In genomic region chr7:80392229-80393169, GRCh38 we compare ENCODE assay signal across 8 cellular contexts.
DNase-seq lines count a peak whose midpoint lies in the region; ATAC-seq and TF ChIP-seq lines count a peak whose summit lies in the region.

No MANE protein-coding gene starts in this region.

- H3K9me3 ChIP-seq in liver (ENCODE audit: control insufficient read depth in 4 of 4, low read length in 3 of 4), result no peaks in the 10 kb centered on the region

- no peaks in the 10 kb centered on the region for H3K27me3 ChIP-seq in liver (ENCODE audit: control insufficient read depth in 4 of 4, insufficient read depth in 4 of 4, low read length in 3 of 4)

- H3K4me3 ChIP-seq in liver (ENCODE audit: low read depth in 1 of 3, low read length in 3 of 3), result no peak overlapping the region

- 39% methylated on average over 4 of the region's 4 CpGs for WGBS in liver

- ATAC-seq in GM18517 (IDR thresholded peaks at IDR 0.05; ENCODE audit: unreplicated experiment) (no peak), GM21423 (IDR thresholded peaks at IDR 0.05; ENCODE audit: unreplicated experiment) (no peak), HG03025 (IDR thresholded peaks at IDR 0.05; ENCODE audit: low FRiP score, unreplicated experiment) (no peak)

- H3K9ac ChIP-seq in liver (ENCODE audit: low read depth in 1 of 2, low read length in 2 of 2), result no peak overlapping the region

- DNase-seq in COLO829 (ENCODE audit: low spot score), result peak; percentile 23
- peak; percentile 67 for DNase-seq in LHCN-M2 (ENCODE audit: low read depth)
- DNase-seq in amniotic epithelial cell (ENCODE audit: low read depth), result peak; percentile 58
- DNase-seq in COLO668 (lab: John Stamatoyannopoulos, UW; ENCODE audit: unreplicated experiment), result no peak

- peak overlapping the region; percentile 40 to 56 for H3K27ac ChIP-seq in liver (ENCODE audit: low read depth in 1 of 2, low read length in 2 of 2)

- peak; percentile 56 for TF ChIP-seq CTCF in liver (IDR thresholded peaks at IDR 0.05; ENCODE audit: low read depth, low read length, missing input control)

- peaks cover 0 to 19% (median 11%) of the 10 kb centered on the region in 4 donors for H3K4me1 ChIP-seq in liver (ENCODE audit: control insufficient read depth in 4 of 4, insufficient read depth in 4 of 4, low read length in 3 of 4)

- no peaks in the 10 kb centered on the region for H3K36me3 ChIP-seq in liver (ENCODE audit: control insufficient read depth in 4 of 4, insufficient read depth in 3 of 4, low read depth in 1 of 4, low read length in 3 of 4)

- TF ChIP-seq RAD21 in liver (IDR thresholded peaks at IDR 0.05), result peak; percentile 81 to 83

TF ChIP-seq in liver, 16 proteins besides CTCF, POLR2A, EP300 and RAD21:
- TF ChIP-seq RXRA (IDR thresholded peaks at IDR 0.05) (peak; percentile 61 to 82), SP1 (IDR thresholded peaks at IDR 0.05) (peak; percentile 55), YY1 (IDR thresholded peaks at IDR 0.05) (peak; percentile 12), TAF1 (conservative IDR thresholded peaks at IDR 0.05) (no peak), JUND (IDR thresholded peaks at IDR 0.05) (no peak), GABPA (IDR thresholded peaks at IDR 0.05 in 1 of 2, conservative IDR thresholded peaks at IDR 0.05 in 1 of 2) (no peak), NR2F2 (IDR thresholded peaks at IDR 0.05) (no peak), FOXA1 (IDR thresholded peaks at IDR 0.05) (no peak), EGR1 (IDR thresholded peaks at IDR 0.05; ENCODE audit: low read depth in 2 of 2) (no peak), ZBTB33 (IDR thresholded peaks at IDR 0.05) (no peak), FOXA2 (IDR thresholded peaks at IDR 0.05) (no peak), HNF4A (conservative IDR thresholded peaks at IDR 0.05) (peak; percentile 58 to 71), HNF4G (IDR thresholded peaks at IDR 0.05) (no peak)
- TF ChIP-seq, protein P1, sequence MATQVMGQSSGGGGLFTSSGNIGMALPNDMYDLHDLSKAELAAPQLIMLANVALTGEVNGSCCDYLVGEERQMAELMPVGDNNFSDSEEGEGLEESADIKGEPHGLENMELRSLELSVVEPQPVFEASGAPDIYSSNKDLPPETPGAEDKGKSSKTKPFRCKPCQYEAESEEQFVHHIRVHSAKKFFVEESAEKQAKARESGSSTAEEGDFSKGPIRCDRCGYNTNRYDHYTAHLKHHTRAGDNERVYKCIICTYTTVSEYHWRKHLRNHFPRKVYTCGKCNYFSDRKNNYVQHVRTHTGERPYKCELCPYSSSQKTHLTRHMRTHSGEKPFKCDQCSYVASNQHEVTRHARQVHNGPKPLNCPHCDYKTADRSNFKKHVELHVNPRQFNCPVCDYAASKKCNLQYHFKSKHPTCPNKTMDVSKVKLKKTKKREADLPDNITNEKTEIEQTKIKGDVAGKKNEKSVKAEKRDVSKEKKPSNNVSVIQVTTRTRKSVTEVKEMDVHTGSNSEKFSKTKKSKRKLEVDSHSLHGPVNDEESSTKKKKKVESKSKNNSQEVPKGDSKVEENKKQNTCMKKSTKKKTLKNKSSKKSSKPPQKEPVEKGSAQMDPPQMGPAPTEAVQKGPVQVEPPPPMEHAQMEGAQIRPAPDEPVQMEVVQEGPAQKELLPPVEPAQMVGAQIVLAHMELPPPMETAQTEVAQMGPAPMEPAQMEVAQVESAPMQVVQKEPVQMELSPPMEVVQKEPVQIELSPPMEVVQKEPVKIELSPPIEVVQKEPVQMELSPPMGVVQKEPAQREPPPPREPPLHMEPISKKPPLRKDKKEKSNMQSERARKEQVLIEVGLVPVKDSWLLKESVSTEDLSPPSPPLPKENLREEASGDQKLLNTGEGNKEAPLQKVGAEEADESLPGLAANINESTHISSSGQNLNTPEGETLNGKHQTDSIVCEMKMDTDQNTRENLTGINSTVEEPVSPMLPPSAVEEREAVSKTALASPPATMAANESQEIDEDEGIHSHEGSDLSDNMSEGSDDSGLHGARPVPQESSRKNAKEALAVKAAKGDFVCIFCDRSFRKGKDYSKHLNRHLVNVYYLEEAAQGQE (IDR thresholded peaks at IDR 0.05), result peak; percentile 35
- TF ChIP-seq, protein P2, sequence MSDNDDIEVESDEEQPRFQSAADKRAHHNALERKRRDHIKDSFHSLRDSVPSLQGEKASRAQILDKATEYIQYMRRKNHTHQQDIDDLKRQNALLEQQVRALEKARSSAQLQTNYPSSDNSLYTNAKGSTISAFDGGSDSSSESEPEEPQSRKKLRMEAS (IDR thresholded peaks at IDR 0.05), result no peak
- TF ChIP-seq, protein P3, sequence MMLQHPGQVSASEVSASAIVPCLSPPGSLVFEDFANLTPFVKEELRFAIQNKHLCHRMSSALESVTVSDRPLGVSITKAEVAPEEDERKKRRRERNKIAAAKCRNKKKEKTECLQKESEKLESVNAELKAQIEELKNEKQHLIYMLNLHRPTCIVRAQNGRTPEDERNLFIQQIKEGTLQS (IDR thresholded peaks at IDR 0.05), result no peak
TF ChIP-seq in liver: peak in this region for 5.
